ENCODE assay signal across 1 cellular context in the genomic region with DNA sequence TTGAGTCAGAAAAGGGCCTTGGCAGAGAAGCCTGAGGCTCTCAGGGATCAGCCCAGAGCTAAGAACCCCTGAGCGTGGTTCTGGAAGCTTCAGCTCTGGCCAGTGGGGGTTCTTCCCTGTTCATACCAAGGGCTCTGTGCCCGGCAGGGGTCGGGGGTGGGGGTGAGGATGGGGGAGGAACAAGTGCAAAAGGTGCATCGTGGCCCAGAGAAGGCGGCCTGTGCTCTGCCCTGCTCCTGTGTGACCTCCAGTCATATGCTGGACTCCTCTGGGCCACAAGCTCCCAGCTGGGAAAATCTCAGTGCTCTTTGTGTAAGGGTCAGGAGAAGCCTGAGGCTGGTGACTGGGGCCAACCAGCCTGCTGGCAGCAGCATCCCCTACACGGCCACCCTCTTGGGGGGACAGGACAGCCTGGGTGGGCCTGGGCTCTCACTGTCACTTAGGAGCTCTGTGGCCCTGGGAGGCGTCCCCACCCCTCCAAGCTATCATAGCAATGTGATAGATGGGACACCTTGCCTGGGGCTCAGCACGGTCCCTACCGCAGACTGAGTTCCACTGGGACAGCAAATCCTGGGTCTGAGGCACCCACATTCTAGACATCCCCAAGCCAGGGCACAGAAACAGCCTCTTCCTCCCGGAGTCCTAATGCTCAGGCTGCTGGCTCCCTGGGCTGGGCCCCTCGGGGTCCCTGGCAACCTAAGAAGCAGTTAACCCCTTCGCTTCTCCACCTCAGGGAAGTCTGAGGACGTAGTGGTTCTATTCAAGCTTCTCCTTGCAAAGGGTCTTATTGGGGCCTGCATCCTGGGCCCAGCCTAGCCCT.
TF ChIP-seq lines count a peak whose summit lies in the region.

No MANE protein-coding gene starts in this region.

TF ChIP-seq in neural cell, 6 proteins besides CTCF, POLR2A, EP300 and RAD21:
- TF ChIP-seq, protein P1, sequence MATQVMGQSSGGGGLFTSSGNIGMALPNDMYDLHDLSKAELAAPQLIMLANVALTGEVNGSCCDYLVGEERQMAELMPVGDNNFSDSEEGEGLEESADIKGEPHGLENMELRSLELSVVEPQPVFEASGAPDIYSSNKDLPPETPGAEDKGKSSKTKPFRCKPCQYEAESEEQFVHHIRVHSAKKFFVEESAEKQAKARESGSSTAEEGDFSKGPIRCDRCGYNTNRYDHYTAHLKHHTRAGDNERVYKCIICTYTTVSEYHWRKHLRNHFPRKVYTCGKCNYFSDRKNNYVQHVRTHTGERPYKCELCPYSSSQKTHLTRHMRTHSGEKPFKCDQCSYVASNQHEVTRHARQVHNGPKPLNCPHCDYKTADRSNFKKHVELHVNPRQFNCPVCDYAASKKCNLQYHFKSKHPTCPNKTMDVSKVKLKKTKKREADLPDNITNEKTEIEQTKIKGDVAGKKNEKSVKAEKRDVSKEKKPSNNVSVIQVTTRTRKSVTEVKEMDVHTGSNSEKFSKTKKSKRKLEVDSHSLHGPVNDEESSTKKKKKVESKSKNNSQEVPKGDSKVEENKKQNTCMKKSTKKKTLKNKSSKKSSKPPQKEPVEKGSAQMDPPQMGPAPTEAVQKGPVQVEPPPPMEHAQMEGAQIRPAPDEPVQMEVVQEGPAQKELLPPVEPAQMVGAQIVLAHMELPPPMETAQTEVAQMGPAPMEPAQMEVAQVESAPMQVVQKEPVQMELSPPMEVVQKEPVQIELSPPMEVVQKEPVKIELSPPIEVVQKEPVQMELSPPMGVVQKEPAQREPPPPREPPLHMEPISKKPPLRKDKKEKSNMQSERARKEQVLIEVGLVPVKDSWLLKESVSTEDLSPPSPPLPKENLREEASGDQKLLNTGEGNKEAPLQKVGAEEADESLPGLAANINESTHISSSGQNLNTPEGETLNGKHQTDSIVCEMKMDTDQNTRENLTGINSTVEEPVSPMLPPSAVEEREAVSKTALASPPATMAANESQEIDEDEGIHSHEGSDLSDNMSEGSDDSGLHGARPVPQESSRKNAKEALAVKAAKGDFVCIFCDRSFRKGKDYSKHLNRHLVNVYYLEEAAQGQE (IDR thresholded peaks at IDR 0.05; ENCODE audit: borderline replicate concordance): no peak
- no peak for TF ChIP-seq SMC3 (conservative IDR thresholded peaks at IDR 0.05; ENCODE audit: poor library complexity)
- TF ChIP-seq TAF1 (IDR thresholded peaks at IDR 0.05; ENCODE audit: low read depth): no peak
- TF ChIP-seq EZH2 (IDR thresholded peaks at IDR 0.05; ENCODE audit: borderline replicate concordance, insufficient read depth, low read length, poor library complexity, severe bottlenecking): no peak
